9 cellular contexts compared by ENCODE assay signal in the genomic region with DNA sequence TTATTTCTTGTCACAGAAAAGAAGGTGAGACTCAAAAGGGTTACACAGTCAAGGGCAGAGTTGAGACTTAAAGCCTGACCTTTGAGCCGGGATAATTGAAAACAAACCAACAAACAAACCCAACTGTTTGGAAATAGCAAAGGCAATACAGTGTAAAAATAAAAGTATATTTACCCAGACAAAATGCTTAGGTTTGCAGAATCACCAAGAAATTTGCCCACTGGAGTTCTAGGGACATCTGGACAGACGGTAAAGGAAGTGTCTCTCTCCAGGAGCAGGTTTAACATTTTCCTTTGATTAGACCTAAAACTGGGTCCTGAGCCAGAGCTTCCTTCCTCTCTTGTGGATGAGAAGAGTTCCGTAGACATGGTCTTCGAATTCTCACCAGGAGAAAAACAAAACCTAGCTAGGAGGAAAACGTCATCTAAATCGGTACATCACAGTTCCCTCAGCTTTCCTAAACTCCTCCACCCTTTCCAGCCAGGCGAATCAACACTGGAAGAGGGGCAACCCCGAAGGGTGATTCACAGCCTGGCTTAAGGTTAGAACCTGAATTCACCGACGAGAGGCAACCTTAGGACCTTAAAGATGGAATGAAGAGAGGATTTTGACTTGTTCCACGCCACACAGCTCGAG. TPM values are rescaled to one million over a fixed set of nuclear protein-coding genes. Genes with fewer than 3 reads are reported as not detected.
DNase-seq lines count a peak whose midpoint lies in the region; ATAC-seq and TF ChIP-seq lines count a peak whose summit lies in the region.
"Had no signal": no experiment of that assay in that cellular context is flagged by ENCODE, and none has a peak within 500 bp of the region (broad histone marks: within the 10 kb centered on the region; RNA-seq: fewer than 3 reads in every experiment).

No MANE protein-coding gene starts in this region.

- H3K4me3 Mint-ChIP-seq in progenitor cell of endocrine pancreas (ENCODE audit: low read depth), result peak overlapping the region; percentile 76

- H3K9me3 Mint-ChIP-seq in progenitor cell of endocrine pancreas (ENCODE audit: low read depth), result no peaks in the 10 kb centered on the region

- peaks cover 15% of the 10 kb centered on the region for H3K79me2 ChIP-seq in PC-3 (ENCODE audit: low read length)

- peak overlapping the region; percentile 96 for H2AFZ ChIP-seq in PC-3 (ENCODE audit: low read length)

- H3K4me1 ChIP-seq in ES-I3 (ENCODE audit: insufficient read depth, low read length) (no peaks in the 10 kb centered on the region), PC-3 (ENCODE audit: insufficient read depth, low read length) (peaks cover 9% of the 10 kb centered on the region; the same call in 1 of the 2 replicates)

- peak overlapping the region; percentile 91 for H3K4me2 ChIP-seq in PC-3 (ENCODE audit: low read length)

- H3K36me3 Mint-ChIP-seq in progenitor cell of endocrine pancreas (ENCODE audit: insufficient read depth), result no peaks in the 10 kb centered on the region

- no peaks in the 10 kb centered on the region for H3K27me3 ChIP-seq in PC-3 (ENCODE audit: low read length)

- peak; percentile 37 for DNase-seq in PC-3
- no peak for DNase-seq in epithelial cell of proximal tubule (ENCODE audit: low read depth)
- no peak for DNase-seq in progenitor cell of endocrine pancreas (ENCODE audit: low spot score, unreplicated experiment)
- no peak for DNase-seq in NAMALWA (ENCODE audit: low spot score)
- no peak for DNase-seq in middle frontal gyrus (ENCODE audit: extremely low spot score, low spot score)
- DNase-seq in NCI-H2029 (lab: John Stamatoyannopoulos, UW), result no peak

- H3K27ac Mint-ChIP-seq in progenitor cell of endocrine pancreas, result peak overlapping the region; percentile 96

- peaks cover 19% of the 10 kb centered on the region for H3K4me1 Mint-ChIP-seq in progenitor cell of endocrine pancreas (ENCODE audit: low read depth)

- H3K27ac ChIP-seq in PC-3 (ENCODE audit: low read length), result peak overlapping the region; percentile 57

- H3F3A ChIP-seq in PC-3 (ENCODE audit: low read length, unreplicated experiment), result no peaks in the 10 kb centered on the region

- H3K9me2 ChIP-seq in PC-3 (replicated peaks; ENCODE audit: low read length), result no peaks in the 10 kb centered on the region

- H3K36me3 ChIP-seq in ES-I3 (ENCODE audit: insufficient read depth, low read length) (no peaks in the 10 kb centered on the region), PC-3 (ENCODE audit: low read depth, low read length) (no peaks in the 10 kb centered on the region)

- intact Hi-C loops in PC-3 (cut with micrococcal nuclease), result no loop called here

- BruUV-seq in PC-3 (replicated peaks; lab: Mats Ljungman, UMichigan), result TSS peak; percentile 72

- peak; percentile 1 for ATAC-seq in PC-3
- no peak for ATAC-seq in HG02678 (IDR thresholded peaks at IDR 0.05; ENCODE audit: unreplicated experiment)

- no peaks in the 10 kb centered on the region for H3K27me3 Mint-ChIP-seq in progenitor cell of endocrine pancreas

- peak overlapping the region; percentile 89 for H3K4me3 ChIP-seq in PC-3 (ENCODE audit: low read length)
- H3K4me3 ChIP-seq in epithelial cell of proximal tubule (ENCODE audit: low read depth, low read length), result peak overlapping the region; percentile 82

- H3K9ac ChIP-seq in ES-I3 (ENCODE audit: low read depth, low read length) (peak overlapping the region; percentile 80), PC-3 (ENCODE audit: low read length) (peak overlapping the region; percentile 77)

- POLR2A ChIA-PET in PC-3 (lab: Charles Lee; ENCODE audit: unreplicated experiment), result interaction anchor here (0.5 kb wide), 1 partner anchor 212 kb away, joined by 3 read pairs; a partner anchor contains a TSS

- H3K9me3 ChIP-seq in ES-I3 (ENCODE audit: control insufficient read depth, insufficient read depth, low read length) (no peaks in the 10 kb centered on the region), PC-3 (ENCODE audit: low read length) (no peaks in the 10 kb centered on the region)

- TF ChIP-seq CTCF in PC-3 (conservative IDR thresholded peaks at IDR 0.05; ENCODE audit: low read depth, low read length), result no peak
- no peak for TF ChIP-seq CTCF in epithelial cell of proximal tubule (conservative IDR thresholded peaks at IDR 0.05; ENCODE audit: low read depth, low read length)
- no peak for TF ChIP-seq CTCF in progenitor cell of endocrine pancreas (IDR thresholded peaks at IDR 0.05; ENCODE audit: unreplicated experiment)

- CTCF ChIA-PET in PC-3 (lab: Charles Lee), result interaction anchor here (0.8 to 1.4 kb wide), 2 partner anchors 22 to 48 kb away, joined by 3 to 10 read pairs; a partner anchor contains a TSS

- no peaks in the 10 kb centered on the region for H4K20me1 ChIP-seq in PC-3 (ENCODE audit: low read length)

RNA-seq across cellular contexts. Expression of a gene that starts 0.7 kb away (rescaled TPM):
- total RNA-seq in PC-3 (2014; rRNA removed) (13.8 and 14.7 TPM in 2 replicates), epithelial cell of proximal tubule (14.2 and 17.6 TPM in 2 replicates), progenitor cell of endocrine pancreas (10.6 and 11.5 TPM in 2 replicates)

RNA-seq across cellular contexts. Expression of a gene that starts 7.1 kb away (rescaled TPM):
- 26.6 and 28.7 TPM in 2 replicates for total RNA-seq in PC-3 (2014; rRNA removed)
- 13.7 and 34.7 TPM in 2 replicates for total RNA-seq in epithelial cell of proximal tubule
- total RNA-seq in progenitor cell of endocrine pancreas, result 56.6 TPM in 2 replicates

RNA-seq across cellular contexts. Expression of a gene that starts 21.6 kb away (rescaled TPM):
- total RNA-seq in PC-3 (2014; rRNA removed), result 21.7 and 25.6 TPM in 2 replicates
- total RNA-seq in epithelial cell of proximal tubule, result 27.6 and 40.2 TPM in 2 replicates
- total RNA-seq in progenitor cell of endocrine pancreas, result 118 and 126 TPM in 2 replicates

RNA-seq across cellular contexts. Expression of a gene that starts 56.5 kb away (rescaled TPM):
- total RNA-seq in PC-3 (2014; rRNA removed) (not detected in 2 replicates), epithelial cell of proximal tubule (0.12 and 0.29 TPM in 2 replicates), progenitor cell of endocrine pancreas (22.9 and 24.4 TPM in 2 replicates)
- total RNA-seq: myocyte had no signal
